Comparison of ENCODE assay signal across 1 cellular context in the genomic region with DNA sequence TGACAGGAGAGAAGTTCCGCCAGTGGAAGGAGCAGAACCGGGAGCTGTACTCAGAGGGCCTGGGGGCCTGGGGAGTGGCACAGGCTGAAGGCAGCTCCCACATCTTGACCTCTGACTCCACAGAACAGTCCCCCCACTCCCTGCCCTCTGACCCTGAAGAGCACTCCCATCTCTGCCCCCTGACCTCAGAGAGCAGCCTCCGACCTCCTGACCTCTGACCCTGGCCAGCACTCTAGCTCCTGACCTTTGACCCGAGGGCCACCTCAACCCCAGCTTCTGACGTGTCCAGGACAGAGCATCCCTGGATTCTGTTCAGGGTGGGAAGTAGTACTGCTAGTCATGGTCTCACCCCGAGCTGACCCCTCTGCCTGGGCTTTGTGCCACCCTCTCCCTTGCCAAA.
TF ChIP-seq lines count a peak whose summit lies in the region.

No MANE protein-coding gene starts in this region.

TF ChIP-seq in HCT116, 20 proteins besides CTCF, POLR2A, EP300 and RAD21 (continued from another document):
- TF ChIP-seq, protein P1, sequence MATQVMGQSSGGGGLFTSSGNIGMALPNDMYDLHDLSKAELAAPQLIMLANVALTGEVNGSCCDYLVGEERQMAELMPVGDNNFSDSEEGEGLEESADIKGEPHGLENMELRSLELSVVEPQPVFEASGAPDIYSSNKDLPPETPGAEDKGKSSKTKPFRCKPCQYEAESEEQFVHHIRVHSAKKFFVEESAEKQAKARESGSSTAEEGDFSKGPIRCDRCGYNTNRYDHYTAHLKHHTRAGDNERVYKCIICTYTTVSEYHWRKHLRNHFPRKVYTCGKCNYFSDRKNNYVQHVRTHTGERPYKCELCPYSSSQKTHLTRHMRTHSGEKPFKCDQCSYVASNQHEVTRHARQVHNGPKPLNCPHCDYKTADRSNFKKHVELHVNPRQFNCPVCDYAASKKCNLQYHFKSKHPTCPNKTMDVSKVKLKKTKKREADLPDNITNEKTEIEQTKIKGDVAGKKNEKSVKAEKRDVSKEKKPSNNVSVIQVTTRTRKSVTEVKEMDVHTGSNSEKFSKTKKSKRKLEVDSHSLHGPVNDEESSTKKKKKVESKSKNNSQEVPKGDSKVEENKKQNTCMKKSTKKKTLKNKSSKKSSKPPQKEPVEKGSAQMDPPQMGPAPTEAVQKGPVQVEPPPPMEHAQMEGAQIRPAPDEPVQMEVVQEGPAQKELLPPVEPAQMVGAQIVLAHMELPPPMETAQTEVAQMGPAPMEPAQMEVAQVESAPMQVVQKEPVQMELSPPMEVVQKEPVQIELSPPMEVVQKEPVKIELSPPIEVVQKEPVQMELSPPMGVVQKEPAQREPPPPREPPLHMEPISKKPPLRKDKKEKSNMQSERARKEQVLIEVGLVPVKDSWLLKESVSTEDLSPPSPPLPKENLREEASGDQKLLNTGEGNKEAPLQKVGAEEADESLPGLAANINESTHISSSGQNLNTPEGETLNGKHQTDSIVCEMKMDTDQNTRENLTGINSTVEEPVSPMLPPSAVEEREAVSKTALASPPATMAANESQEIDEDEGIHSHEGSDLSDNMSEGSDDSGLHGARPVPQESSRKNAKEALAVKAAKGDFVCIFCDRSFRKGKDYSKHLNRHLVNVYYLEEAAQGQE (IDR thresholded peaks at IDR 0.05; ENCODE audit: low read depth): no peak
- TF ChIP-seq, protein P2, sequence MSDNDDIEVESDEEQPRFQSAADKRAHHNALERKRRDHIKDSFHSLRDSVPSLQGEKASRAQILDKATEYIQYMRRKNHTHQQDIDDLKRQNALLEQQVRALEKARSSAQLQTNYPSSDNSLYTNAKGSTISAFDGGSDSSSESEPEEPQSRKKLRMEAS (IDR thresholded peaks at IDR 0.05): no peak
- no peak for TF ChIP-seq ELF1 (IDR thresholded peaks at IDR 0.05; ENCODE audit: borderline replicate concordance, low read depth)
- TF ChIP-seq SRF (IDR thresholded peaks at IDR 0.05; ENCODE audit: low read depth): no peak
- TF ChIP-seq ZNF274 (IDR thresholded peaks at IDR 0.05; ENCODE audit: low read depth, low read length): no peak
- no peak for TF ChIP-seq TCF7L2 (IDR thresholded peaks at IDR 0.05; ENCODE audit: borderline replicate concordance, extremely low read depth, insufficient read depth, insufficient read length)
- TF ChIP-seq FOSL1 (IDR thresholded peaks at IDR 0.05; ENCODE audit: low read depth): no peak
